Comparison of ENCODE assay signal across 8 cellular contexts in genomic region chr17:77246110-77247047, GRCh38.
DNase-seq lines count a peak whose midpoint lies in the region; ATAC-seq and TF ChIP-seq lines count a peak whose summit lies in the region.

No MANE protein-coding gene starts in this region.

- no peaks in the 10 kb centered on the region for H3K36me3 ChIP-seq in CD4-positive, alpha-beta memory T cell (ENCODE audit: insufficient read depth, low read length)
- H3K36me3 ChIP-seq in mesenchymal stem cell (ENCODE audit: control insufficient read depth in 1 of 2, insufficient read depth in 2 of 2, low read depth in 1 of 2, low read length in 2 of 2), result no peaks in the 10 kb centered on the region

- H3K27ac ChIP-seq in CD4-positive, alpha-beta memory T cell (ENCODE audit: low read depth, low read length), result no peak overlapping the region
- H3K27ac ChIP-seq in mesenchymal stem cell (ENCODE audit: low read length, poor library complexity, severe bottlenecking), result no peak overlapping the region

- ATAC-seq in HG02678 (IDR thresholded peaks at IDR 0.05; ENCODE audit: unreplicated experiment) (peak; percentile 4), HG03521 (IDR thresholded peaks at IDR 0.05; ENCODE audit: unreplicated experiment) (no peak), HG03571 (IDR thresholded peaks at IDR 0.05; ENCODE audit: unreplicated experiment) (no peak)

- no peak overlapping the region for H3K27ac Mint-ChIP-seq in CD4-positive, alpha-beta memory T cell

- no peaks in the 10 kb centered on the region for H3K79me1 ChIP-seq in mesenchymal stem cell (replicated peaks; ENCODE audit: low read length, poor library complexity, severe bottlenecking)

- intact Hi-C loops in CD4-positive, alpha-beta memory T cell (cut with micrococcal nuclease), result loop anchor here (1.0 to 5.0 kb wide), 3 partner anchors 160 to 379 kb away; partner anchors contain the start of gene MGAT5B

- peak overlapping the region in 7 of 8 donors; percentile 1 to 80 (median 61) for H3K4me3 Mint-ChIP-seq in CD4-positive, alpha-beta memory T cell

- CTCF ChIA-PET in CD4-positive, alpha-beta memory T cell (lab: Charles Lee; ENCODE audit: partially characterized antibody), result no interaction called here

- H3K4me2 ChIP-seq in mesenchymal stem cell (ENCODE audit: low read length, poor library complexity, severe bottlenecking), result peak overlapping the region; percentile 97

- H3K4me1 ChIP-seq in CD4-positive, alpha-beta memory T cell (ENCODE audit: insufficient read depth, low read length), result peaks cover 14% of the 10 kb centered on the region
- H3K4me1 ChIP-seq in mesenchymal stem cell (ENCODE audit: control insufficient read depth, insufficient read depth, low read depth, low read length), result peaks cover 13% of the 10 kb centered on the region

- H3K36me3 Mint-ChIP-seq in CD4-positive, alpha-beta memory T cell, result no peaks in the 10 kb centered on the region

- peak overlapping the region; percentile 98 for H4K8ac ChIP-seq in mesenchymal stem cell (ENCODE audit: low read length)

- H3K4ac ChIP-seq in mesenchymal stem cell (ENCODE audit: low read depth in 1 of 2, low read length in 2 of 2), result peak overlapping the region; percentile 74 to 89

- TF ChIP-seq CTCF in astrocyte of the cerebellum (IDR thresholded peaks at IDR 0.05; ENCODE audit: low read depth, low read length, missing control alignments), result no peak

- H2BK5ac ChIP-seq in mesenchymal stem cell (ENCODE audit: low read depth, low read length, poor library complexity, severe bottlenecking), result peak overlapping the region; percentile 53

- peak overlapping the region; percentile 73 to 81 for H3K18ac ChIP-seq in mesenchymal stem cell (ENCODE audit: low read depth in 1 of 2, low read length in 2 of 2)

- H2BK120ac ChIP-seq in mesenchymal stem cell (ENCODE audit: low read depth, low read length), result peak overlapping the region; percentile 98

- peaks cover 2 to 18% of the 10 kb centered on the region in 2 donors for H3K27me3 Mint-ChIP-seq in CD4-positive, alpha-beta memory T cell

- peak overlapping the region; percentile 81 for H3K9ac ChIP-seq in mesenchymal stem cell (ENCODE audit: low read length)

- no peak for DNase-seq in CD4-positive, alpha-beta memory T cell
- DNase-seq in astrocyte of the cerebellum (ENCODE audit: low read depth) (no peak), mesenchymal stem cell (no peak), CD1c-positive myeloid dendritic cell (ENCODE audit: extremely low spot score) (no peak)
- no peak for DNase-seq in NK-92 treated with Interleukin-12 subunit alpha and Interleukin-12 subunit beta, amount 100 ng/mL, for 24 hours (lab: John Stamatoyannopoulos, UW)

- POLR2A ChIA-PET in CD4-positive, alpha-beta memory T cell (lab: Charles Lee; ENCODE audit: partially characterized antibody), result no interaction called here

- H3K9me3 ChIP-seq in CD4-positive, alpha-beta memory T cell (ENCODE audit: control insufficient read depth in 1 of 2, low read length in 2 of 2), result no peaks in the 10 kb centered on the region
- no peaks in the 10 kb centered on the region for H3K9me3 ChIP-seq in mesenchymal stem cell (ENCODE audit: control insufficient read depth, low read length)

- H2BK15ac ChIP-seq in mesenchymal stem cell (ENCODE audit: low read depth, poor library complexity, severe bottlenecking), result peak overlapping the region; percentile 95

- no peaks in the 10 kb centered on the region for H3K27me3 ChIP-seq in CD4-positive, alpha-beta memory T cell (ENCODE audit: insufficient read depth, low read length)
- H3K27me3 ChIP-seq in mesenchymal stem cell (ENCODE audit: control insufficient read depth in 1 of 2, insufficient read depth in 1 of 2, low read length in 2 of 2), result peaks cover 4 to 21% of the 10 kb centered on the region in 2 experiments

- peak overlapping the region; percentile 19 for H2AK5ac ChIP-seq in mesenchymal stem cell (ENCODE audit: low read length, severe bottlenecking)

- H3K4me1 Mint-ChIP-seq in CD4-positive, alpha-beta memory T cell, result peaks cover 5 to 12% (median 6%) of the 10 kb centered on the region in 4 donors

- H4K91ac ChIP-seq in mesenchymal stem cell (ENCODE audit: low read length), result peak overlapping the region; percentile 88

- H3K4me3 ChIP-seq in CD4-positive, alpha-beta memory T cell (ENCODE audit: low read length in 2 of 2), result peak overlapping the region in 1 of 2 donors; percentile 43
- H3K4me3 ChIP-seq in astrocyte of the cerebellum (ENCODE audit: low read depth, low read length) (peak overlapping the region; percentile 52), mesenchymal stem cell (ENCODE audit: insufficient read depth in 1 of 2, low read depth in 1 of 2, low read length in 2 of 2) (peak overlapping the region; percentile 58 to 76)

- peak overlapping the region; percentile 9 to 53 for H3K14ac ChIP-seq in mesenchymal stem cell (ENCODE audit: low read length in 2 of 2)

- H2BK12ac ChIP-seq in mesenchymal stem cell (ENCODE audit: low read length in 2 of 2), result peak overlapping the region; percentile 28 to 80

- WGBS in mesenchymal stem cell, result 57% methylated on average over 20 of the region's 34 CpGs

- peak overlapping the region; percentile 29 for H2AFZ ChIP-seq in mesenchymal stem cell (ENCODE audit: low read depth, low read length)

- H3K23ac ChIP-seq in mesenchymal stem cell (ENCODE audit: low read length in 2 of 2), result no peak overlapping the region

- H3K9me3 Mint-ChIP-seq in CD4-positive, alpha-beta memory T cell, result peaks cover 0 to 2% (median 0%) of the 10 kb centered on the region in 8 donors

- in situ Hi-C loops in astrocyte of the cerebellum (cut with HindIII; ENCODE audit: low sequenced_read_pairs), result no loop called here
